Comparison of ENCODE assay signal across 12 cellular contexts in genomic region chr7:55087521-55087961, GRCh38.
DNase-seq lines count a peak whose midpoint lies in the region; ATAC-seq and TF ChIP-seq lines count a peak whose summit lies in the region.
"Had no signal": no experiment of that assay in that cellular context is flagged by ENCODE, and none has a peak within 500 bp of the region (broad histone marks: within the 10 kb centered on the region; RNA-seq: fewer than 3 reads in every experiment).

No MANE protein-coding gene starts in this region.

- H3K4me2 ChIP-seq in GM23248 (ENCODE audit: unreplicated experiment) = peak overlapping the region; percentile 83

- no peak for TF ChIP-seq CTCF in adrenal gland (IDR thresholded peaks at IDR 0.05)

- in situ Hi-C loops in GM23248 (cut with MboI) = no loop called here
- in situ Hi-C loops in HAP-1 (cut with MboI; ENCODE audit: low sequenced_read_pairs) = no loop called here

- intact Hi-C loops in adrenal gland (cut with DNase I) = no loop called here

- H3K27me3 ChIP-seq in GM23248 (replicated peaks; ENCODE audit: insufficient read depth) (no peaks in the 10 kb centered on the region), adrenal gland (no peaks in the 10 kb centered on the region), subcutaneous abdominal adipose tissue (ENCODE audit: control insufficient read depth in 5 of 5, insufficient read depth in 4 of 5, low read length in 5 of 5) (no peaks in the 10 kb centered on the region), HAP-1 (ENCODE audit: low read depth) (no peaks in the 10 kb centered on the region)

- no peak for DNase-seq in GM23248
- no peak for DNase-seq in adrenal gland
- peak; percentile 57 for DNase-seq in kidney glomerular epithelial cell (lab: John Stamatoyannopoulos, UW)
- DNase-seq in NCI-H2107 treated with DMSO at 0.1 percent for 48 hours (lab: John Stamatoyannopoulos, UW; ENCODE audit: unreplicated experiment) = no peak
- no peak for DNase-seq in ureter (ENCODE audit: low spot score)
- no peak for DNase-seq in HAP-1 (ENCODE audit: low spot score in 2 of 2)
- DNase-seq: NCI-H1436, NCI-H524 treated with DMSO at 0.1 percent for 48 hours, Right ventricle myocardium superior had no signal

- TF ChIP-seq POLR2A in adrenal gland (IDR thresholded peaks at IDR 0.05) = no peak

- H2AFZ ChIP-seq in GM23248 = no peak overlapping the region

- peaks cover 27% of the 10 kb centered on the region for H3K4me1 ChIP-seq in GM23248 (ENCODE audit: insufficient read depth)
- H3K4me1 ChIP-seq in adrenal gland (replicated peaks in 1 of 2) = peaks cover 21 to 44% of the 10 kb centered on the region in 2 donors
- H3K4me1 ChIP-seq in subcutaneous abdominal adipose tissue (ENCODE audit: control insufficient read depth in 5 of 5, insufficient read depth in 5 of 5, low read length in 5 of 5) = peaks cover 6 to 45% (median 38%) of the 10 kb centered on the region in 5 donors
- H3K4me1 ChIP-seq in HAP-1 = no peaks in the 10 kb centered on the region

- H3F3A ChIP-seq in GM23248 (ENCODE audit: insufficient read depth) = peaks cover 58% of the 10 kb centered on the region

- H3K4me3 ChIP-seq in GM23248 (peak overlapping the region; percentile 67), adrenal gland (no peak overlapping the region), subcutaneous abdominal adipose tissue (ENCODE audit: low read depth in 1 of 5, low read length in 5 of 5) (no peak overlapping the region), HAP-1 (no peak overlapping the region)
- H3K4me3 ChIP-seq: prostate gland had no signal

- no peaks in the 10 kb centered on the region for H4K20me1 ChIP-seq in GM23248 (ENCODE audit: insufficient read depth)

- 82 to 91% methylated on average over 4 to 5 of the region's 5 CpGs for WGBS in GM23248 (ENCODE audit: low coverage in 1 of 2, low lambda C conversion rate in 2 of 2, missing lambda C conversion rate in 2 of 2), 2 experiments
- WGBS in adrenal gland, 4 donors = 49 to 76% (median 69%) methylated on average over 4 to 5 of the region's 5 CpGs

- no peaks in the 10 kb centered on the region for H3K9me2 ChIP-seq in GM23248 (ENCODE audit: insufficient read depth)

- H3K9ac ChIP-seq in GM23248 = peak overlapping the region; percentile 83
- no peak overlapping the region for H3K9ac ChIP-seq in subcutaneous abdominal adipose tissue (ENCODE audit: low read length in 5 of 5)

- ATAC-seq in GM19397 (IDR thresholded peaks at IDR 0.05; ENCODE audit: unreplicated experiment) = no peak

- H3K36me3 ChIP-seq in GM23248 (ENCODE audit: low read depth) (no peaks in the 10 kb centered on the region), adrenal gland (replicated peaks in 1 of 2) (no peaks in the 10 kb centered on the region), subcutaneous abdominal adipose tissue (ENCODE audit: control insufficient read depth in 5 of 5, insufficient read depth in 5 of 5, low read length in 5 of 5) (no peaks in the 10 kb centered on the region), HAP-1 (replicated peaks) (no peaks in the 10 kb centered on the region)
- H3K36me3 ChIP-seq: prostate gland had no signal

- H3K27ac ChIP-seq in GM23248 = peak overlapping the region; percentile 96
- peak overlapping the region in 3 of 5 donors; percentile 61 to 95 (median 95) for H3K27ac ChIP-seq in adrenal gland
- peak overlapping the region; percentile 42 for H3K27ac ChIP-seq in subcutaneous abdominal adipose tissue (ENCODE audit: low read depth, low read length)
- H3K27ac ChIP-seq: prostate gland had no signal

- H3K9me3 ChIP-seq in GM23248 (ENCODE audit: low read depth) (no peaks in the 10 kb centered on the region), adrenal gland (replicated peaks in 1 of 3) (no peaks in the 10 kb centered on the region), subcutaneous abdominal adipose tissue (ENCODE audit: control insufficient read depth in 5 of 5, low read length in 5 of 5) (no peaks in the 10 kb centered on the region), HAP-1 (no peaks in the 10 kb centered on the region)
- H3K9me3 ChIP-seq: prostate gland had no signal

- H3K79me2 ChIP-seq in GM23248 (ENCODE audit: insufficient read depth) = peaks cover 89% of the 10 kb centered on the region

Comparison
In these comparisons a context has a peak if more than half of its experiments do, and no peak if none do; other contexts are left out.
1. H3K27ac ChIP-seq: peak in every context shown above with its lines; median percentile 96 in GM23248; 95 in adrenal gland; 42 in subcutaneous abdominal adipose tissue.